In genomic region chr22:36022697-36023096, GRCh38 we compare ENCODE assay signal across 12 cellular contexts. TPM values are rescaled to one million over a fixed set of nuclear protein-coding genes. Genes with fewer than 3 reads are reported as not detected.
A peak's percentile ranks its signal among the peaks of the same experiment; 100 is the strongest.
DNase-seq lines count a peak whose midpoint lies in the region; ATAC-seq and TF ChIP-seq lines count a peak whose summit lies in the region.
"Had no signal": no experiment of that assay in that cellular context is flagged by ENCODE, and none has a peak within 500 bp of the region (broad histone marks: within the 10 kb centered on the region; RNA-seq: fewer than 3 reads in every experiment).

No MANE protein-coding gene starts in this region.

- TF ChIP-seq CTCF in breast epithelium (IDR thresholded peaks at IDR 0.05) (no peak), MCF 10A (IDR thresholded peaks at IDR 0.05; ENCODE audit: unreplicated experiment) (no peak), body of pancreas (IDR thresholded peaks at IDR 0.05) (no peak), nephron progenitor cell (IDR thresholded peaks at IDR 0.05) (no peak), upper lobe of right lung (IDR thresholded peaks at IDR 0.05) (no peak)

- no TSS peak for BruUV-seq in MCF 10A (replicated peaks; lab: Mats Ljungman, UMichigan)

- H3K27me3 ChIP-seq in breast epithelium, result no peaks in the 10 kb centered on the region
- no peaks in the 10 kb centered on the region for H3K27me3 ChIP-seq in body of pancreas
- H3K27me3 ChIP-seq in upper lobe of right lung, result no peaks in the 10 kb centered on the region

- H3K27ac Mint-ChIP-seq in MCF 10A (ENCODE audit: low read depth, unreplicated experiment) (no peak overlapping the region), nephron progenitor cell (peak overlapping the region; percentile 83)
- H3K27ac Mint-ChIP-seq: stimulated activated naive B cell treated with anti-CD40 and anti-IgM and Interleukin-4, amounts not matched to agents 10 μg/mL and 1 μg/mL and 100 μg/mL, for 72 hours had no signal

- no peak overlapping the region for H3K4me3 ChIP-seq in breast epithelium
- no peak overlapping the region for H3K4me3 ChIP-seq in body of pancreas
- no peak overlapping the region for H3K4me3 ChIP-seq in upper lobe of right lung

- H3K4me1 Mint-ChIP-seq in MCF 10A (ENCODE audit: insufficient read depth, unreplicated experiment) (peaks cover 36% of the 10 kb centered on the region), nephron progenitor cell (peaks cover 83% of the 10 kb centered on the region)

- H3K27me3 Mint-ChIP-seq in MCF 10A (ENCODE audit: insufficient read depth, unreplicated experiment) (no peaks in the 10 kb centered on the region), nephron progenitor cell (ENCODE audit: low read depth, poor library complexity) (no peaks in the 10 kb centered on the region)

- no peaks in the 10 kb centered on the region for H3K4me1 ChIP-seq in breast epithelium
- peaks cover 43% of the 10 kb centered on the region for H3K4me1 ChIP-seq in body of pancreas
- peaks cover 22% of the 10 kb centered on the region for H3K4me1 ChIP-seq in upper lobe of right lung

- TF ChIP-seq POLR2A in breast epithelium (IDR thresholded peaks at IDR 0.05) (no peak), body of pancreas (IDR thresholded peaks at IDR 0.05) (no peak)

- POLR2A ChIA-PET in MCF 10A (lab: Yijun Ruan, JAX), result interaction anchor here (0.8 to 1.4 kb wide), 2 partner anchors 27 to 127 kb away, joined by 3 to 5 read pairs; no protein-coding TSS in a partner anchor

- H3K9me3 Mint-ChIP-seq in MCF 10A (ENCODE audit: unreplicated experiment), result no peaks in the 10 kb centered on the region
- H3K9me3 Mint-ChIP-seq in nephron progenitor cell, result peaks cover 19% of the 10 kb centered on the region

- CTCF ChIA-PET in MCF 10A (lab: Yijun Ruan, JAX), result interaction anchor here (2.9 kb wide), 1 partner anchor 43 kb away, joined by 28 read pairs; no protein-coding TSS in a partner anchor

- H3K27ac ChIP-seq in breast epithelium (peak overlapping the region; percentile 53 to 62), body of pancreas (peak overlapping the region; percentile 1 to 60 (median 30)), upper lobe of right lung (peak overlapping the region; percentile 26)

- H3K4me3 Mint-ChIP-seq in MCF 10A (ENCODE audit: unreplicated experiment) (no peak overlapping the region), nephron progenitor cell (no peak overlapping the region)
- H3K4me3 Mint-ChIP-seq: stimulated activated naive B cell treated with anti-CD40 and anti-IgM and Interleukin-4, amounts not matched to agents 10 μg/mL and 1 μg/mL and 100 μg/mL, for 72 hours had no signal

- DNase-seq in breast epithelium (ENCODE audit: low spot score in 2 of 2) (no peak), MCF 10A (ENCODE audit: unreplicated experiment) (no peak), body of pancreas (no peak), nephron progenitor cell (no peak), upper lobe of right lung (no peak), HuH-7.5 (ENCODE audit: low spot score) (no peak), anterior cingulate cortex (lab: John Stamatoyannopoulos, UW) (no peak), A172 (ENCODE audit: low spot score) (no peak)
- DNase-seq: activated CD4-positive, CD25-positive, alpha-beta regulatory T cell; H7; stimulated activated CD4-positive, alpha-beta T cell treated with anti-CD3 and anti-CD28 coated beads, Interleukin-4, amount 100 ng/mL, for 4 hours; stimulated activated naive B cell treated with anti-CD40 and anti-IgM and Interleukin-4, amounts not matched to agents 10 μg/mL and 1 μg/mL and 100 μg/mL, for 72 hours had no signal

- H3K9me3 ChIP-seq in breast epithelium (no peaks in the 10 kb centered on the region), body of pancreas (no peaks in the 10 kb centered on the region), upper lobe of right lung (no peaks in the 10 kb centered on the region)

- H3K36me3 Mint-ChIP-seq in MCF 10A (ENCODE audit: insufficient read depth, unreplicated experiment) (no peaks in the 10 kb centered on the region), nephron progenitor cell (ENCODE audit: low read depth) (peaks cover 44% of the 10 kb centered on the region)
- H3K36me3 Mint-ChIP-seq: stimulated activated naive B cell treated with anti-CD40 and anti-IgM and Interleukin-4, amounts not matched to agents 10 μg/mL and 1 μg/mL and 100 μg/mL, for 72 hours had no signal

- ATAC-seq in body of pancreas (no peak), upper lobe of right lung (no peak)
- ATAC-seq: stimulated activated naive B cell treated with anti-CD40 and anti-IgM and Interleukin-4, amounts not matched to agents 10 μg/mL and 1 μg/mL and 100 μg/mL, for 72 hours had no signal

- intact Hi-C loops in breast epithelium (cut with DNase I; ENCODE audit: low total_unique reads) (loop anchor here (10.0 kb wide), 1 partner anchor 398 kb away; no protein-coding TSS in a partner anchor), MCF 10A (cut with micrococcal nuclease) (no loop called here), body of pancreas (cut with DNase I) (no loop called here), upper lobe of right lung (cut with DNase I) (no loop called here)

- H3K36me3 ChIP-seq in breast epithelium (no peaks in the 10 kb centered on the region), body of pancreas (replicated peaks in 1 of 2; ENCODE audit: insufficient read depth in 1 of 2, low read depth in 2 of 2) (no peaks in the 10 kb centered on the region), upper lobe of right lung (no peaks in the 10 kb centered on the region)

RNA-seq across cellular contexts. Expression of gene RBFOX2, which starts 5.9 kb away (rescaled TPM):
- total RNA-seq in breast epithelium, result 10 to 100 TPM; 63.4 to 97.3 (median 85.5) TPM
- total RNA-seq in MCF 10A (2022), result 89.4 and 92.0 TPM in 2 replicates
- total RNA-seq in body of pancreas, result 10 to 100 TPM; 28.7 to 31.1 TPM
- 64.1 TPM for total RNA-seq in upper lobe of right lung
- total RNA-seq in A172 (2014; rRNA removed; shearing (Covaris generic)), result 41.7 and 47.5 TPM in 2 replicates
